In the genomic region with DNA sequence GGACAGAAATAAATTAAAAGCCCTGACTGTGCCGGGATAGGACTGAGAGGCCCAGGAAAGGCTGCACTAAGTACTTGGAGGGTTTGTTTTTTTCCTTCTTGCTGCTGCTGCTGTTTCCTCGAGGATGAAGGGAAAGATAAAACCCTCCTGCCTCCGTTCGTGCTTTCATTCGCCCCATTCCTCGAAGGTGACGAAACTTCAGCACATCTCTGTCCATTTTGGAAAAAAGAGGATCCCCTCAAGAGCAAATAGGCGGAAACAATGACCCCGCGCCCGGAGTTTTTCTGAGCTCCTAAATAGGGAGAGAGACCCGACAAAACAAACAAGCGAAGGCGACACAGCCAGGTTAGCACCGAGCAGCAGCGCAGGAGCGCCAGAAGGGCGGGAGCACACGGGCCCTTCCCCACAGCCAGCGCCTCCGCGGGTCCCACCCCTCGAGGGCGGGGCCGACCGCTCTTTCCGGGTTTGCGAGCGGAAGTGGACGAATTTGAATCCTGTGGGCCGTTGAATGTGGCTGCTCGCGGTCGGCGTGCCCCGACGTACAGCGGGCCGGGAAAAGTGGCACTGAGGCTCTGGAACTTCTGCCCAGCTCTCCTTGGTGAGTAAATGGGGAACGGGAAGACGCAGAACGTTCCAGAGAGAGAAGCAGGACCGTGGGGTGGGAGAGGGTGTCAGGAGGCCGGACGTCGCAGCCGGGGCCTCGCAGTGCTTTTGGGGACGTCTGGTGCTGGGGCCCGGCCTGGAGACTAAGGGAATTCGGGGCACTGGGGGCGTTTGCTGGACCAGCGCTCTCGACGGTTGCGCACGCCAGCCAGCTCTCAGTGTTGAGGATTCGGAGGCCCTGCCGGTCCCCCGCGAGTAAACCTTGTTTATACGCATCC, we compare ENCODE assay signal across 1 cellular context.
TF ChIP-seq lines count a peak whose summit lies in the region.

A gene with protein sequence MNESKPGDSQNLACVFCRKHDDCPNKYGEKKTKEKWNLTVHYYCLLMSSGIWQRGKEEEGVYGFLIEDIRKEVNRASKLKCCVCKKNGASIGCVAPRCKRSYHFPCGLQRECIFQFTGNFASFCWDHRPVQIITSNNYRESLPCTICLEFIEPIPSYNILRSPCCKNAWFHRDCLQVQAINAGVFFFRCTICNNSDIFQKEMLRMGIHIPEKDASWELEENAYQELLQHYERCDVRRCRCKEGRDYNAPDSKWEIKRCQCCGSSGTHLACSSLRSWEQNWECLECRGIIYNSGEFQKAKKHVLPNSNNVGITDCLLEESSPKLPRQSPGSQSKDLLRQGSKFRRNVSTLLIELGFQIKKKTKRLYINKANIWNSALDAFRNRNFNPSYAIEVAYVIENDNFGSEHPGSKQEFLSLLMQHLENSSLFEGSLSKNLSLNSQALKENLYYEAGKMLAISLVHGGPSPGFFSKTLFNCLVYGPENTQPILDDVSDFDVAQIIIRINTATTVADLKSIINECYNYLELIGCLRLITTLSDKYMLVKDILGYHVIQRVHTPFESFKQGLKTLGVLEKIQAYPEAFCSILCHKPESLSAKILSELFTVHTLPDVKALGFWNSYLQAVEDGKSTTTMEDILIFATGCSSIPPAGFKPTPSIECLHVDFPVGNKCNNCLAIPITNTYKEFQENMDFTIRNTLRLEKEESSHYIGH (plus strand): TSS at position 484 of the 881 bp plus-strand sequence. CDS start 21,922 bp downstream, outside the sequence.

TF ChIP-seq in GM12878, 131 proteins besides CTCF, POLR2A, EP300 and RAD21 (continued from another document):
- TF ChIP-seq, protein P1, sequence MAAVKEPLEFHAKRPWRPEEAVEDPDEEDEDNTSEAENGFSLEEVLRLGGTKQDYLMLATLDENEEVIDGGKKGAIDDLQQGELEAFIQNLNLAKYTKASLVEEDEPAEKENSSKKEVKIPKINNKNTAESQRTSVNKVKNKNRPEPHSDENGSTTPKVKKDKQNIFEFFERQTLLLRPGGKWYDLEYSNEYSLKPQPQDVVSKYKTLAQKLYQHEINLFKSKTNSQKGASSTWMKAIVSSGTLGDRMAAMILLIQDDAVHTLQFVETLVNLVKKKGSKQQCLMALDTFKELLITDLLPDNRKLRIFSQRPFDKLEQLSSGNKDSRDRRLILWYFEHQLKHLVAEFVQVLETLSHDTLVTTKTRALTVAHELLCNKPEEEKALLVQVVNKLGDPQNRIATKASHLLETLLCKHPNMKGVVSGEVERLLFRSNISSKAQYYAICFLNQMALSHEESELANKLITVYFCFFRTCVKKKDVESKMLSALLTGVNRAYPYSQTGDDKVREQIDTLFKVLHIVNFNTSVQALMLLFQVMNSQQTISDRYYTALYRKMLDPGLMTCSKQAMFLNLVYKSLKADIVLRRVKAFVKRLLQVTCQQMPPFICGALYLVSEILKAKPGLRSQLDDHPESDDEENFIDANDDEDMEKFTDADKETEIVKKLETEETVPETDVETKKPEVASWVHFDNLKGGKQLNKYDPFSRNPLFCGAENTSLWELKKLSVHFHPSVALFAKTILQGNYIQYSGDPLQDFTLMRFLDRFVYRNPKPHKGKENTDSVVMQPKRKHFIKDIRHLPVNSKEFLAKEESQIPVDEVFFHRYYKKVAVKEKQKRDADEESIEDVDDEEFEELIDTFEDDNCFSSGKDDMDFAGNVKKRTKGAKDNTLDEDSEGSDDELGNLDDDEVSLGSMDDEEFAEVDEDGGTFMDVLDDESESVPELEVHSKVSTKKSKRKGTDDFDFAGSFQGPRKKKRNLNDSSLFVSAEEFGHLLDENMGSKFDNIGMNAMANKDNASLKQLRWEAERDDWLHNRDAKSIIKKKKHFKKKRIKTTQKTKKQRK (IDR thresholded peaks at IDR 0.05; ENCODE audit: low read depth, low read length) = no peak
- TF ChIP-seq, protein P2, sequence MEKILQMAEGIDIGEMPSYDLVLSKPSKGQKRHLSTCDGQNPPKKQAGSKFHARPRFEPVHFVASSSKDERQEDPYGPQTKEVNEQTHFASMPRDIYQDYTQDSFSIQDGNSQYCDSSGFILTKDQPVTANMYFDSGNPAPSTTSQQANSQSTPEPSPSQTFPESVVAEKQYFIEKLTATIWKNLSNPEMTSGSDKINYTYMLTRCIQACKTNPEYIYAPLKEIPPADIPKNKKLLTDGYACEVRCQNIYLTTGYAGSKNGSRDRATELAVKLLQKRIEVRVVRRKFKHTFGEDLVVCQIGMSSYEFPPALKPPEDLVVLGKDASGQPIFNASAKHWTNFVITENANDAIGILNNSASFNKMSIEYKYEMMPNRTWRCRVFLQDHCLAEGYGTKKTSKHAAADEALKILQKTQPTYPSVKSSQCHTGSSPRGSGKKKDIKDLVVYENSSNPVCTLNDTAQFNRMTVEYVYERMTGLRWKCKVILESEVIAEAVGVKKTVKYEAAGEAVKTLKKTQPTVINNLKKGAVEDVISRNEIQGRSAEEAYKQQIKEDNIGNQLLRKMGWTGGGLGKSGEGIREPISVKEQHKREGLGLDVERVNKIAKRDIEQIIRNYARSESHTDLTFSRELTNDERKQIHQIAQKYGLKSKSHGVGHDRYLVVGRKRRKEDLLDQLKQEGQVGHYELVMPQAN (conservative IDR thresholded peaks at IDR 0.05) = peak; percentile 92
- TF ChIP-seq ZZZ3 (IDR thresholded peaks at IDR 0.05; ENCODE audit: control insufficient read depth, insufficient read length, low read depth) (no peak), CHD2 (IDR thresholded peaks at IDR 0.05; ENCODE audit: borderline replicate concordance, low read depth, low read length) (no peak), MEF2A (IDR thresholded peaks at IDR 0.05; ENCODE audit: insufficient read depth, low read depth, low read length) (no peak), BCL11A (IDR thresholded peaks at IDR 0.05; ENCODE audit: low read depth, low read length) (no peak), IKZF2 (IDR thresholded peaks at IDR 0.05) (0 out of 4 replicates have a peak, but pooled peaks of 1 of the 2 experiments have one; percentile 26), NR2C1 (IDR thresholded peaks at IDR 0.05) (no peak), POLR2AphosphoS5 (IDR thresholded peaks at IDR 0.05; ENCODE audit: low read length) (peak; percentile 87; the same call in 1 of the 2 replicates), JUND (IDR thresholded peaks at IDR 0.05; ENCODE audit: low read depth, low read length) (no peak), CHD4 (IDR thresholded peaks at IDR 0.05) (no peak), POLR2AphosphoS2 (IDR thresholded peaks at IDR 0.05; ENCODE audit: low read depth, low read length) (peak; percentile 78), SIX5 (IDR thresholded peaks at IDR 0.05; ENCODE audit: low read depth, low read length, severe bottlenecking) (no peak), SUZ12 (IDR thresholded peaks at IDR 0.05; ENCODE audit: unreplicated experiment) (no peak), BACH1 (IDR thresholded peaks at IDR 0.05; ENCODE audit: borderline replicate concordance) (no peak), RBBP5 (conservative IDR thresholded peaks at IDR 0.05) (no peak), DPF2 (IDR thresholded peaks at IDR 0.05) (no peak), SMAD5 (IDR thresholded peaks at IDR 0.05; ENCODE audit: low read depth) (peak; percentile 67; the same call in 1 of the 2 replicates), SUPT20H (IDR thresholded peaks at IDR 0.05; ENCODE audit: borderline replicate concordance, control insufficient read depth, low read depth, low read length) (no peak), MEF2B (IDR thresholded peaks at IDR 0.05; ENCODE audit: partially characterized antibody, poor library complexity, severe bottlenecking) (no peak), NFYA (IDR thresholded peaks at IDR 0.05; ENCODE audit: borderline replicate concordance, low read depth, low read length) (no peak), SPI1 (IDR thresholded peaks at IDR 0.05; ENCODE audit: borderline replicate concordance, insufficient read depth, low read depth, low read length) (peak; percentile 75), JUNB (IDR thresholded peaks at IDR 0.05) (no peak), ZNF384 (IDR thresholded peaks at IDR 0.05; ENCODE audit: borderline replicate concordance, low read depth, low read length) (no peak), TCF3 (IDR thresholded peaks at IDR 0.05; ENCODE audit: borderline replicate concordance, insufficient read depth, low read depth, low read length) (0 out of 2 replicates have a peak, but pooled peaks have one; percentile 8), FOXK2 (IDR thresholded peaks at IDR 0.05) (0 out of 2 replicates have a peak, but pooled peaks have one; percentile 27), SREBF1 (IDR thresholded peaks at IDR 0.05; ENCODE audit: low read length) (no peak), CHD1 (IDR thresholded peaks at IDR 0.05; ENCODE audit: low read depth, low read length) (no peak), GATAD2B (conservative IDR thresholded peaks at IDR 0.05; ENCODE audit: low read depth) (peak; percentile 79), KLF5 (IDR thresholded peaks at IDR 0.05; ENCODE audit: partially characterized antibody) (peak; percentile 33), BMI1 (IDR thresholded peaks at IDR 0.05; ENCODE audit: borderline replicate concordance) (no peak), KDM1A (IDR thresholded peaks at IDR 0.05; ENCODE audit: borderline replicate concordance) (no peak), SMAD1 (IDR thresholded peaks at IDR 0.05; ENCODE audit: low read depth, partially characterized antibody) (no peak), GABPA (IDR thresholded peaks at IDR 0.05; ENCODE audit: low read depth) (peak; percentile 87)
- TF ChIP-seq, protein P3, sequence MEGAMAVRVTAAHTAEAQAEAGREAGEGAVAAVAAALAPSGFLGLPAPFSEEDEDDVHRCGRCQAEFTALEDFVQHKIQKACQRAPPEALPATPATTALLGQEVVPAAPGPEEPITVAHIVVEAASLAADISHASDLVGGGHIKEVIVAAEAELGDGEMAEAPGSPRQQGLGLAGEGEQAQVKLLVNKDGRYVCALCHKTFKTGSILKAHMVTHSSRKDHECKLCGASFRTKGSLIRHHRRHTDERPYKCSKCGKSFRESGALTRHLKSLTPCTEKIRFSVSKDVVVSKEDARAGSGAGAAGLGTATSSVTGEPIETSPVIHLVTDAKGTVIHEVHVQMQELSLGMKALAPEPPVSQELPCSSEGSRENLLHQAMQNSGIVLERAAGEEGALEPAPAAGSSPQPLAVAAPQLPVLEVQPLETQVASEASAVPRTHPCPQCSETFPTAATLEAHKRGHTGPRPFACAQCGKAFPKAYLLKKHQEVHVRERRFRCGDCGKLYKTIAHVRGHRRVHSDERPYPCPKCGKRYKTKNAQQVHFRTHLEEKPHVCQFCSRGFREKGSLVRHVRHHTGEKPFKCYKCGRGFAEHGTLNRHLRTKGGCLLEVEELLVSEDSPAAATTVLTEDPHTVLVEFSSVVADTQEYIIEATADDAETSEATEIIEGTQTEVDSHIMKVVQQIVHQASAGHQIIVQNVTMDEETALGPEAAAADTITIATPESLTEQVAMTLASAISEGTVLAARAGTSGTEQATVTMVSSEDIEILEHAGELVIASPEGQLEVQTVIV (IDR thresholded peaks at IDR 0.05; ENCODE audit: borderline replicate concordance, partially characterized antibody) = peak; percentile 68
- TF ChIP-seq, protein P4, sequence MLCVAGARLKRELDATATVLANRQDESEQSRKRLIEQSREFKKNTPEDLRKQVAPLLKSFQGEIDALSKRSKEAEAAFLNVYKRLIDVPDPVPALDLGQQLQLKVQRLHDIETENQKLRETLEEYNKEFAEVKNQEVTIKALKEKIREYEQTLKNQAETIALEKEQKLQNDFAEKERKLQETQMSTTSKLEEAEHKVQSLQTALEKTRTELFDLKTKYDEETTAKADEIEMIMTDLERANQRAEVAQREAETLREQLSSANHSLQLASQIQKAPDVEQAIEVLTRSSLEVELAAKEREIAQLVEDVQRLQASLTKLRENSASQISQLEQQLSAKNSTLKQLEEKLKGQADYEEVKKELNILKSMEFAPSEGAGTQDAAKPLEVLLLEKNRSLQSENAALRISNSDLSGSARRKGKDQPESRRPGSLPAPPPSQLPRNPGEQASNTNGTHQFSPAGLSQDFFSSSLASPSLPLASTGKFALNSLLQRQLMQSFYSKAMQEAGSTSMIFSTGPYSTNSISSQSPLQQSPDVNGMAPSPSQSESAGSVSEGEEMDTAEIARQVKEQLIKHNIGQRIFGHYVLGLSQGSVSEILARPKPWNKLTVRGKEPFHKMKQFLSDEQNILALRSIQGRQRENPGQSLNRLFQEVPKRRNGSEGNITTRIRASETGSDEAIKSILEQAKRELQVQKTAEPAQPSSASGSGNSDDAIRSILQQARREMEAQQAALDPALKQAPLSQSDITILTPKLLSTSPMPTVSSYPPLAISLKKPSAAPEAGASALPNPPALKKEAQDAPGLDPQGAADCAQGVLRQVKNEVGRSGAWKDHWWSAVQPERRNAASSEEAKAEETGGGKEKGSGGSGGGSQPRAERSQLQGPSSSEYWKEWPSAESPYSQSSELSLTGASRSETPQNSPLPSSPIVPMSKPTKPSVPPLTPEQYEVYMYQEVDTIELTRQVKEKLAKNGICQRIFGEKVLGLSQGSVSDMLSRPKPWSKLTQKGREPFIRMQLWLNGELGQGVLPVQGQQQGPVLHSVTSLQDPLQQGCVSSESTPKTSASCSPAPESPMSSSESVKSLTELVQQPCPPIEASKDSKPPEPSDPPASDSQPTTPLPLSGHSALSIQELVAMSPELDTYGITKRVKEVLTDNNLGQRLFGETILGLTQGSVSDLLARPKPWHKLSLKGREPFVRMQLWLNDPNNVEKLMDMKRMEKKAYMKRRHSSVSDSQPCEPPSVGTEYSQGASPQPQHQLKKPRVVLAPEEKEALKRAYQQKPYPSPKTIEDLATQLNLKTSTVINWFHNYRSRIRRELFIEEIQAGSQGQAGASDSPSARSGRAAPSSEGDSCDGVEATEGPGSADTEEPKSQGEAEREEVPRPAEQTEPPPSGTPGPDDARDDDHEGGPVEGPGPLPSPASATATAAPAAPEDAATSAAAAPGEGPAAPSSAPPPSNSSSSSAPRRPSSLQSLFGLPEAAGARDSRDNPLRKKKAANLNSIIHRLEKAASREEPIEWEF (IDR thresholded peaks at IDR 0.05; ENCODE audit: insufficient replicate concordance, low read depth, low read length) = no peak
- TF ChIP-seq, protein P5, sequence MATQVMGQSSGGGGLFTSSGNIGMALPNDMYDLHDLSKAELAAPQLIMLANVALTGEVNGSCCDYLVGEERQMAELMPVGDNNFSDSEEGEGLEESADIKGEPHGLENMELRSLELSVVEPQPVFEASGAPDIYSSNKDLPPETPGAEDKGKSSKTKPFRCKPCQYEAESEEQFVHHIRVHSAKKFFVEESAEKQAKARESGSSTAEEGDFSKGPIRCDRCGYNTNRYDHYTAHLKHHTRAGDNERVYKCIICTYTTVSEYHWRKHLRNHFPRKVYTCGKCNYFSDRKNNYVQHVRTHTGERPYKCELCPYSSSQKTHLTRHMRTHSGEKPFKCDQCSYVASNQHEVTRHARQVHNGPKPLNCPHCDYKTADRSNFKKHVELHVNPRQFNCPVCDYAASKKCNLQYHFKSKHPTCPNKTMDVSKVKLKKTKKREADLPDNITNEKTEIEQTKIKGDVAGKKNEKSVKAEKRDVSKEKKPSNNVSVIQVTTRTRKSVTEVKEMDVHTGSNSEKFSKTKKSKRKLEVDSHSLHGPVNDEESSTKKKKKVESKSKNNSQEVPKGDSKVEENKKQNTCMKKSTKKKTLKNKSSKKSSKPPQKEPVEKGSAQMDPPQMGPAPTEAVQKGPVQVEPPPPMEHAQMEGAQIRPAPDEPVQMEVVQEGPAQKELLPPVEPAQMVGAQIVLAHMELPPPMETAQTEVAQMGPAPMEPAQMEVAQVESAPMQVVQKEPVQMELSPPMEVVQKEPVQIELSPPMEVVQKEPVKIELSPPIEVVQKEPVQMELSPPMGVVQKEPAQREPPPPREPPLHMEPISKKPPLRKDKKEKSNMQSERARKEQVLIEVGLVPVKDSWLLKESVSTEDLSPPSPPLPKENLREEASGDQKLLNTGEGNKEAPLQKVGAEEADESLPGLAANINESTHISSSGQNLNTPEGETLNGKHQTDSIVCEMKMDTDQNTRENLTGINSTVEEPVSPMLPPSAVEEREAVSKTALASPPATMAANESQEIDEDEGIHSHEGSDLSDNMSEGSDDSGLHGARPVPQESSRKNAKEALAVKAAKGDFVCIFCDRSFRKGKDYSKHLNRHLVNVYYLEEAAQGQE (IDR thresholded peaks at IDR 0.05; ENCODE audit: low read depth, low read length) = no peak
